ENCODE assay signal across 27 cellular contexts in genomic region chr10:9158675-9159074, GRCh38.
"Had no signal": no experiment of that assay in that cellular context is flagged by ENCODE, and none has a peak within 500 bp of the region (broad histone marks: within the 10 kb centered on the region; RNA-seq: fewer than 3 reads in every experiment).

No MANE protein-coding gene starts in this region.

- H3K27me3 ChIP-seq: ascending aorta, brain microvascular endothelial cell, gastroesophageal sphincter, hepatocyte, neutrophil, vagina had no signal

- H3K9me3 ChIP-seq: ascending aorta, neutrophil had no signal

- FAIRE-seq: kidney, TTC549 had no signal

- H3K79me2 ChIP-seq: hepatocyte had no signal

- H2AFZ ChIP-seq: hepatocyte had no signal

- H3K4me3 ChIP-seq: ascending aorta, gastroesophageal sphincter, hepatocyte, smooth muscle cell, vagina had no signal

- H3K4me1 ChIP-seq: ascending aorta, gastroesophageal sphincter, vagina had no signal

- H3K27ac ChIP-seq: ascending aorta, brain microvascular endothelial cell, gastroesophageal sphincter, hepatocyte, neutrophil, vagina, VCaP had no signal

- DNase-seq: activated CD4-positive, alpha-beta T cell treated with anti-CD3 and anti-CD28 coated beads for 4 hours; activated CD4-positive, alpha-beta T cell treated with anti-CD3 and anti-CD28 coated beads, Interleukin-2, amount 50 U/mL, for 4 hours; activated naive CD4-positive, alpha-beta T cell; activated T-cell treated with anti-CD3 and anti-CD28 coated beads for 4 hours; activated T-cell treated with anti-CD3 and anti-CD28 coated beads, Interleukin-2, amount 50 U/mL, for 72 hours; brain microvascular endothelial cell; central memory CD4-positive, alpha-beta T cell; kidney; left colon; naive B cell; nephron progenitor cell; retina; stimulated activated CD4-positive, alpha-beta T cell treated with anti-CD3 and anti-CD28 coated beads, Interleukin-1b, Interleukin-23, amount 100 ng/mL, for 48 hours; stimulated activated CD4-positive, alpha-beta T cell treated with anti-CD3 and anti-CD28 coated beads, Interleukin-4, amount 100 ng/mL, for 4 hours; stimulated activated CD8-positive, alpha-beta memory T cell treated with anti-CD3 and anti-CD28 coated beads, Interleukin-4, amount 100 ng/mL, for 48 hours; stimulated activated naive CD8-positive, alpha-beta T cell treated with anti-CD3 and anti-CD28 coated beads, Interleukin-15, amount 100 ng/mL, for 72 hours; substantia nigra had no signal

- H3K4me2 ChIP-seq: hepatocyte, smooth muscle cell had no signal

- ATAC-seq: activated T-cell treated with anti-CD3 and anti-CD28 coated beads, Interleukin-2, amount 50 U/mL, for 72 hours; gastroesophageal sphincter; left colon; sciatic nerve; stimulated activated memory B cell treated with anti-CD40 and anti-IgM and Interleukin-4, amounts not matched to agents 10 μg/mL and 1 μg/mL and 100 μg/mL, for 72 hours; stimulated activated naive CD8-positive, alpha-beta T cell treated with anti-CD3 and anti-CD28 coated beads, Interleukin-15, amount 100 ng/mL, for 72 hours had no signal

- H3K36me3 ChIP-seq: ascending aorta, brain microvascular endothelial cell, gastroesophageal sphincter, neutrophil, vagina had no signal
